Comparison of ENCODE assay signal across 8 cellular contexts in the genomic region with DNA sequence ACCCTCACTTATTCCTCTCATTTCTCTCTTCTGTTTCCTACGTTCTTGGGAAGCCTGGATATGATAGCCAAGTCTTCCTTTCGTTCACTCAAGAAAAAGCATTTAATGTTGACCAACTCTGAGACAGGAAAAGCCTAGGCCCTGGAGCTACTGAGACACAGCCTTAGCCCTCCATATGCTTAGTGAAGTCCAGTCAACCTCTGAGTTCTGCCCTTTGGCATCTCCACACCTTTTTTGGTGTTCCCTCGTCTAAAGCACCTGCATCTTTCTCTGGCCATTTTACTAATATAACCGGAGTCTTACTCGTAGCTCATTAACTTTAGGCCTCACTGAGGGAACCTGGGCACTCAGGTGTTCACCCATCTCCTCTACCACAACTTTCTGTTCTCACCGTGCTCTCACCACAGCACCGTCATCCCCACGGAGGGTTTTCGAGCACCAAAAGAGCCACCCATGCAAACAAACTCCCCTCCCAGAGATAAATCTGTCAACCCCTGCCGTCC. TPM values are rescaled to one million over a fixed set of nuclear protein-coding genes. Genes with fewer than 3 reads are reported as not detected.
DNase-seq lines count a peak whose midpoint lies in the region; ATAC-seq and TF ChIP-seq lines count a peak whose summit lies in the region.

No MANE protein-coding gene starts in this region.

- H3K27me3 Mint-ChIP-seq in activated B cell treated with CpG ODN at 0.5 μM for 24 hours = no peaks in the 10 kb centered on the region

- TF ChIP-seq CTCF in activated B cell treated with CpG ODN at 0.5 μM for 24 hours (IDR thresholded peaks at IDR 0.05) (no peak), gastroesophageal sphincter (IDR thresholded peaks at IDR 0.05) (no peak)

- H3K27ac ChIP-seq in gastroesophageal sphincter (peak overlapping the region; percentile 57 to 93 (median 90)), skeletal muscle tissue (ENCODE audit: low read depth, low read length) (peak overlapping the region; percentile 90)

- peak; percentile 71 for DNase-seq in NCI-H2171 treated with DMSO at 0.1 percent for 48 hours (lab: John Stamatoyannopoulos, UW)
- no peak for DNase-seq in NCI-H2171 (lab: John Stamatoyannopoulos, UW)
- DNase-seq in activated B cell treated with CpG ODN at 0.5 μM for 24 hours = no peak
- no peak for DNase-seq in germinal center (ENCODE audit: low spot score)
- no peak for DNase-seq in A172 (ENCODE audit: low spot score)

- ATAC-seq in HG02852 (IDR thresholded peaks at IDR 0.05; ENCODE audit: unreplicated experiment) (peak; percentile 33), activated B cell treated with CpG ODN at 0.5 μM for 24 hours (ENCODE audit: low read depth) (no peak), gastroesophageal sphincter (no peak)

- TF ChIP-seq EP300 in gastroesophageal sphincter (IDR thresholded peaks at IDR 0.05) = no peak

- 22 to 25% methylated on average over 10 of the region's 10 CpGs for WGBS in gastroesophageal sphincter (ENCODE audit: low coverage in 1 of 2), 2 donors

- H3K9me3 Mint-ChIP-seq in activated B cell treated with CpG ODN at 0.5 μM for 24 hours = no peaks in the 10 kb centered on the region

- peaks cover 54% of the 10 kb centered on the region for H3K4me1 Mint-ChIP-seq in activated B cell treated with CpG ODN at 0.5 μM for 24 hours

- H3K36me3 ChIP-seq in gastroesophageal sphincter (peaks cover 0 to 12% of the 10 kb centered on the region in 2 donors), skeletal muscle tissue (ENCODE audit: control insufficient read depth in 3 of 3, insufficient read depth in 3 of 3, low read length in 3 of 3) (no peaks in the 10 kb centered on the region)

- TF ChIP-seq POLR2A in gastroesophageal sphincter (IDR thresholded peaks at IDR 0.05) = no peak

- CTCF ChIA-PET in activated B cell treated with CpG ODN at 0.5 μM for 24 hours (lab: Charles Lee) = interaction anchor here (0.9 to 2.4 kb wide), 6 partner anchors 18 to 514 kb away, joined by 3 to 13 read pairs (median 6); no protein-coding TSS in a partner anchor

- intact Hi-C loops in activated B cell treated with CpG ODN at 0.5 μM for 24 hours (cut with micrococcal nuclease) = loop anchor here (1.0 to 2.0 kb wide), 7 partner anchors 13 to 277 kb away; partner anchors contain the start of genes BCL2A1, FAH and ZFAND6

- POLR2A ChIA-PET in activated B cell treated with CpG ODN at 0.5 μM for 24 hours (lab: Charles Lee) = interaction anchor here (0.8 to 4.4 kb wide), 14 partner anchors 9 to 164 kb away, joined by 3 to 58 read pairs (median 4); partner anchors contain the start of genes BCL2A1 and ZFAND6

- H3K4me3 ChIP-seq in gastroesophageal sphincter (peak overlapping the region; percentile 59 to 87), skeletal muscle tissue (ENCODE audit: low read length in 3 of 3) (peak overlapping the region; percentile 89 to 98 (median 96))

- H3K4me3 Mint-ChIP-seq in activated B cell treated with CpG ODN at 0.5 μM for 24 hours = peak overlapping the region; percentile 99

- H3K9me3 ChIP-seq in gastroesophageal sphincter = no peaks in the 10 kb centered on the region
- H3K9me3 ChIP-seq in skeletal muscle tissue (ENCODE audit: control insufficient read depth in 3 of 3, low read length in 3 of 3) = no peaks in the 10 kb centered on the region

- H3K27me3 ChIP-seq in gastroesophageal sphincter (no peaks in the 10 kb centered on the region), skeletal muscle tissue (ENCODE audit: control insufficient read depth in 3 of 3, insufficient read depth in 3 of 3, low read length in 3 of 3) (no peaks in the 10 kb centered on the region)

- H3K27ac Mint-ChIP-seq in activated B cell treated with CpG ODN at 0.5 μM for 24 hours = peak overlapping the region; percentile 100

- H3K36me3 Mint-ChIP-seq in activated B cell treated with CpG ODN at 0.5 μM for 24 hours (ENCODE audit: low read depth) = peaks cover 18% of the 10 kb centered on the region

- H3K9ac ChIP-seq in skeletal muscle tissue (ENCODE audit: low read depth in 1 of 3, low read length in 3 of 3) = peak overlapping the region; percentile 85 to 96 (median 95)

- H3K4me1 ChIP-seq in gastroesophageal sphincter = peaks cover 0 to 10% (median 0%) of the 10 kb centered on the region in 3 donors
- peaks cover 7 to 13% (median 9%) of the 10 kb centered on the region in 3 donors for H3K4me1 ChIP-seq in skeletal muscle tissue (ENCODE audit: control insufficient read depth in 3 of 3, insufficient read depth in 3 of 3, low read length in 3 of 3)

RNA-seq across cellular contexts. Expression of gene MTHFS, which starts 0.6 kb away (rescaled TPM):
- total RNA-seq in activated B cell treated with CpG ODN at 0.5 μM for 24 hours (28.6 and 29.5 TPM in 2 replicates), gastroesophageal sphincter (10 to 100 TPM in 2 of 4 donors, 1 to 10 TPM in 2; 7.9 to 12.8 (median 11.0) TPM), skeletal muscle tissue (8.4 TPM)
- 23.3 and 31.8 TPM in 2 replicates for total RNA-seq in A172 (2014; rRNA removed; shearing (Covaris generic))
